8 cellular contexts compared by ENCODE assay signal in the genomic region with DNA sequence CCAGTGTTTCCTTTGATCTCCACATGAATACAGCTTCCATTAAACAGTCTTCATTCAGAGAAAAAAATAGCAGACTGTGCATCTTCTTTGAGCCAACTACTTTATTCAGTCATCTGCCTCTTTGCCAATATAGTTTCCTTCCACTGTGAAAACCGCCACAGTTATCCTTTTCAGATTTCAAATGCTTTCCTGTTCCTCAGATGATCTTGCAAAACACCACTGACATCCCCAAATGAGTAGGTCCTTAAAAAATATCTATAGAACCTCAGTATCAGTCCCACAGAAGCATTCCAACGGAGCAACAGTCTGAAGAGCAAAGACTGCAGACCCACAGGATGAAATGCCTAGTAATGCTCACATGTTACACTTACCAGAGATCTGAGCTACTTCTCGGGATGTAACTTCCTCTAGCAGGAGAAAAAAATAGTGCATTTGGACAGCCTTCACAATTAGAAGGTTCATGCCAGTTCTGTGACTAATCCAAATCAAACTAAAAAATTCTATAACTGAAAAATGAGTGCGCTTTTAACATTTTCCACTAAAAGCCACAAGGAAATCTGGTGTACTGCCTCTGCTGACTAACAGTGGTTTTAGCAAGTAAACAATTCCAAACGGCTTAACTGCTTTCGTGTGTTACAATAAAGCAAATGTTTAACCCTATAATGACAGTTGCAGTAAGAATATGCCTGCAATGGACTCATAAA. TPM values are rescaled to one million over a fixed set of nuclear protein-coding genes. Genes with fewer than 3 reads are reported as not detected.
DNase-seq lines count a peak whose midpoint lies in the region; ATAC-seq, FAIRE-seq and TF ChIP-seq lines count a peak whose summit lies in the region.

TSS of gene ANKRD28 (minus strand) at position 380 of the 704 bp plus-strand sequence. CDS start 1,458 bp downstream, outside the sequence.

- DNase-seq in ELF-1 (ENCODE audit: low read depth, low spot score) (peak; percentile 37), HFFc6 (peak; percentile 99), Panc1 (ENCODE audit: low read depth, low spot score) (peak; percentile 83), bronchial epithelial cell (ENCODE audit: low read depth) (peak; percentile 89), iPS-NIHi7 (ENCODE audit: extremely low spot score) (peak; percentile 18), sigmoid colon (no peak)

- peaks cover 44% of the 10 kb centered on the region for H3K36me3 Mint-ChIP-seq in HFFc6 (ENCODE audit: low read depth)

- TF ChIP-seq EP300 in sigmoid colon (IDR thresholded peaks at IDR 0.05): no peak

- peak within 1 kb of the TSS; percentile 50 to 80 for H3K4me3 ChIP-seq in Panc1 (ENCODE audit: low read depth in 2 of 2, low read length in 2 of 2)
- H3K4me3 ChIP-seq in bronchial epithelial cell (ENCODE audit: low read depth, low read length): peak within 1 kb of the TSS; percentile 27
- peak within 1 kb of the TSS; percentile 32 to 51 (median 40) for H3K4me3 ChIP-seq in sigmoid colon

- no peak for TF ChIP-seq POLR2A in sigmoid colon (IDR thresholded peaks at IDR 0.05)

- H3K4me3 Mint-ChIP-seq in HFFc6: peak within 1 kb of the TSS; percentile 94

- WGBS in sigmoid colon, 2 donors: 3 to 6% methylated on average over 6 of the region's 6 CpGs

- H3K27ac Mint-ChIP-seq in HFFc6: peak within 1 kb of the TSS; percentile 98

- CTCF ChIA-PET in Panc1 (lab: Charles Lee): interaction anchor here (1.0 kb wide), 1 partner anchor 84 kb away, joined by 3 read pairs; no protein-coding TSS in a partner anchor

- H3K4me1 Mint-ChIP-seq in HFFc6 (ENCODE audit: low read depth): peaks cover 63% of the 10 kb centered on the region

- in situ Hi-C loops in Panc1 (cut with HindIII; ENCODE audit: low pct_unique_long_range_greater_than_20kb, low sequenced_read_pairs): no loop called here

- no peaks in the 10 kb centered on the region for H3K9me3 Mint-ChIP-seq in HFFc6

- intact Hi-C loops in Panc1 (cut with micrococcal nuclease; ENCODE audit: unreplicated experiment): loop anchor here (5.0 kb wide), 1 partner anchor 165 kb away; no protein-coding TSS in a partner anchor
- intact Hi-C loops in sigmoid colon (cut with DNase I): no loop called here

- POLR2A ChIA-PET in Panc1 (lab: Charles Lee): interaction anchor here (0.6 to 1.7 kb wide), 5 partner anchors 10 to 594 kb away, joined by 3 to 19 read pairs (median 4); no protein-coding TSS in a partner anchor

- TF ChIP-seq CTCF in HFFc6 (IDR thresholded peaks at IDR 0.05): peak; percentile 66
- TF ChIP-seq CTCF in Panc1 (IDR thresholded peaks at IDR 0.05): peak; percentile 11; the same call in 1 of the 2 replicates
- peak; percentile 10 for TF ChIP-seq CTCF in bronchial epithelial cell (IDR thresholded peaks at IDR 0.05; ENCODE audit: insufficient read depth, low read length, severe bottlenecking)
- TF ChIP-seq CTCF in sigmoid colon (IDR thresholded peaks at IDR 0.05): peak in 1 of 4 experiments; percentile 52

- ATAC-seq in Panc1 (peak; percentile 89), GM18520 (IDR thresholded peaks at IDR 0.05; ENCODE audit: unreplicated experiment) (no peak), GM19397 (IDR thresholded peaks at IDR 0.05; ENCODE audit: unreplicated experiment) (no peak)

- H3K36me3 ChIP-seq in Panc1 (ENCODE audit: control insufficient read depth, insufficient read depth, low read length) (peaks cover 2% of the 10 kb centered on the region; the same call in 1 of the 2 replicates), bronchial epithelial cell (ENCODE audit: control insufficient read depth, insufficient read depth, low read length) (no peaks in the 10 kb centered on the region), sigmoid colon (no peaks in the 10 kb centered on the region)

- peaks cover 27% of the 10 kb centered on the region for H3K4me1 ChIP-seq in Panc1 (ENCODE audit: control insufficient read depth, insufficient read depth, low read length)
- H3K4me1 ChIP-seq in sigmoid colon: peaks cover 0 to 42% (median 22%) of the 10 kb centered on the region in 4 donors

- no peaks in the 10 kb centered on the region for H3K9me3 ChIP-seq in Panc1 (ENCODE audit: control insufficient read depth, insufficient read depth, low read depth, low read length)
- H3K9me3 ChIP-seq in sigmoid colon: no peaks in the 10 kb centered on the region

- H3K27me3 Mint-ChIP-seq in HFFc6 (ENCODE audit: insufficient read depth): peaks cover 13% of the 10 kb centered on the region

- H3K27ac ChIP-seq in Panc1 (ENCODE audit: low read length) (peak within 1 kb of the TSS; percentile 98), sigmoid colon (peak within 1 kb of the TSS; percentile 83 to 93 (median 88))

- FAIRE-seq in bronchial epithelial cell (lab: Jason Lieb, UNC): no peak

- H3K27me3 ChIP-seq in Panc1 (ENCODE audit: control insufficient read depth, insufficient read depth, low read length) (no peaks in the 10 kb centered on the region), bronchial epithelial cell (ENCODE audit: control insufficient read depth, insufficient read depth, low read length) (no peaks in the 10 kb centered on the region), sigmoid colon (no peaks in the 10 kb centered on the region)

- BruUV-seq in Panc1 (replicated peaks; lab: Mats Ljungman, UMichigan): no TSS peak

RNA-seq across cellular contexts. Expression of gene ANKRD28, which starts in this region (rescaled TPM):
- total RNA-seq in HFFc6 (2021; fragmentation: NEBNext Ultra II Directional; extraction: Animal tissue kit (Norgen Biotek cat#: 25700)): 10 to 100 TPM; 80.4 to 96.3 (median 90.4) TPM
- 89.3 TPM for total RNA-seq in Panc1 (2021; ENCODE audit: unreplicated experiment)
- 35.0 TPM for polyA plus RNA-seq in Panc1 (2012; ENCODE audit: insufficient read length)
- 55.9 and 60.6 TPM in 2 replicates for total RNA-seq in bronchial epithelial cell
- 10 to 100 TPM; 41.5 to 64.5 (median 49.1) TPM for total RNA-seq in sigmoid colon
- 10 to 100 TPM; 13.4 to 15.6 (median 14.8) TPM for polyA plus RNA-seq in sigmoid colon
